8 cellular contexts compared by ENCODE assay signal in genomic region chr13:78658630-78659449, GRCh38. TPM values are rescaled to one million over a fixed set of nuclear protein-coding genes. Genes with fewer than 3 reads are reported as not detected.
DNase-seq lines count a peak whose midpoint lies in the region; ATAC-seq and TF ChIP-seq lines count a peak whose summit lies in the region.

Gene OBI1 (minus strand): TSS chr13:78659155. CDS start chr13:78659120, 35 bp downstream.

- H3K4me3 ChIP-seq in prostate gland = peak within 1 kb of the TSS; percentile 69

- peak within 1 kb of the TSS; percentile 97 for H3K4me3 Mint-ChIP-seq in T-helper 1 cell treated with Interleukin-12 subunit alpha and Interleukin-12 subunit beta and Interleukin-4 antibody, amounts not matched to agents 30 μg/mL and 1 μg/mL, for 36 hours

- TF ChIP-seq POLR2A in GM15510 (IDR thresholded peaks at IDR 0.05; ENCODE audit: borderline replicate concordance, extremely low read depth, insufficient read length) (peak; percentile 79), prostate gland (IDR thresholded peaks at IDR 0.05) (no peak)

- H3K27me3 ChIP-seq in prostate gland (replicated peaks; ENCODE audit: insufficient read depth) = no peaks in the 10 kb centered on the region

- intact Hi-C loops in left ventricle myocardium superior (cut with micrococcal nuclease) (no loop called here), prostate gland (cut with DNase I) (no loop called here)

- H3K36me3 ChIP-seq in prostate gland = no peaks in the 10 kb centered on the region

- no peaks in the 10 kb centered on the region for H3K9me3 ChIP-seq in prostate gland

- WGBS in prostate gland = under 1% methylated on average over 67 of the region's 67 CpGs

- TF ChIP-seq CTCF in prostate gland (IDR thresholded peaks at IDR 0.05) = no peak

- peak within 1 kb of the TSS; percentile 55 to 61 for H3K27ac ChIP-seq in prostate gland

- peaks cover 6% of the 10 kb centered on the region for H3K36me3 Mint-ChIP-seq in T-helper 1 cell treated with Interleukin-12 subunit alpha and Interleukin-12 subunit beta and Interleukin-4 antibody, amounts not matched to agents 30 μg/mL and 1 μg/mL, for 36 hours (ENCODE audit: low read depth)

- peaks cover 35% of the 10 kb centered on the region for H3K4me1 Mint-ChIP-seq in T-helper 1 cell treated with Interleukin-12 subunit alpha and Interleukin-12 subunit beta and Interleukin-4 antibody, amounts not matched to agents 30 μg/mL and 1 μg/mL, for 36 hours (ENCODE audit: low read depth)

- ATAC-seq in HG02852 (IDR thresholded peaks at IDR 0.05; ENCODE audit: unreplicated experiment) (peak; percentile 75), left ventricle myocardium superior (peak; percentile 99)

- H3K27me3 Mint-ChIP-seq in T-helper 1 cell treated with Interleukin-12 subunit alpha and Interleukin-12 subunit beta and Interleukin-4 antibody, amounts not matched to agents 30 μg/mL and 1 μg/mL, for 36 hours (ENCODE audit: low read depth) = no peaks in the 10 kb centered on the region

- H3K27ac Mint-ChIP-seq in T-helper 1 cell treated with Interleukin-12 subunit alpha and Interleukin-12 subunit beta and Interleukin-4 antibody, amounts not matched to agents 30 μg/mL and 1 μg/mL, for 36 hours = peak within 1 kb of the TSS; percentile 97

- no peaks in the 10 kb centered on the region for H3K9me3 Mint-ChIP-seq in T-helper 1 cell treated with Interleukin-12 subunit alpha and Interleukin-12 subunit beta and Interleukin-4 antibody, amounts not matched to agents 30 μg/mL and 1 μg/mL, for 36 hours

- peak; percentile 40 for DNase-seq in NCI-H1436 treated with DMSO at 0.1 percent for 48 hours (lab: John Stamatoyannopoulos, UW)
- DNase-seq in amygdala (lab: John Stamatoyannopoulos, UW) = peak in 55 of 56 donors; percentile 7 to 95 (median 83)
- peak; percentile 95 for DNase-seq in left ventricle myocardium superior
- DNase-seq in prostate gland (ENCODE audit: low spot score) = peak; percentile 92
- DNase-seq in ureter (ENCODE audit: low spot score) = peak; percentile 91

- H3K4me1 ChIP-seq in prostate gland (replicated peaks) = peaks cover 6% of the 10 kb centered on the region

RNA-seq across cellular contexts. Expression of gene OBI1, which starts in this region (rescaled TPM):
- 9.9 TPM for total RNA-seq in left ventricle myocardium superior
- 10 to 100 TPM in 1 of 2 donors, 1 to 10 TPM in 1; 7.9 to 20.4 TPM for total RNA-seq in prostate gland
- 14.9 TPM for total RNA-seq in ureter

Comparison
In these comparisons a context has a peak if more than half of its experiments do, and no peak if none do; other contexts are left out.
1. Peak in every context shown above with its lines: DNase-seq, ATAC-seq, H3K4me3 ChIP-seq and H3K27ac ChIP-seq.
2. DNase-seq: peak in every context shown above with its lines; median percentile 95 in left ventricle myocardium superior; 92 in prostate gland; 91 in ureter; 83 in amygdala; 40 in NCI-H1436 treated with DMSO at 0.1 percent for 48 hours.